ENCODE assay signal across 1 cellular context in genomic region chr7:188174-188573, GRCh38.
TF ChIP-seq lines count a peak whose summit lies in the region.

No MANE protein-coding gene starts in this region.

TF ChIP-seq in WTC11, 78 proteins besides CTCF, POLR2A, EP300 and RAD21 (continued from another document):
- TF ChIP-seq, protein P1, sequence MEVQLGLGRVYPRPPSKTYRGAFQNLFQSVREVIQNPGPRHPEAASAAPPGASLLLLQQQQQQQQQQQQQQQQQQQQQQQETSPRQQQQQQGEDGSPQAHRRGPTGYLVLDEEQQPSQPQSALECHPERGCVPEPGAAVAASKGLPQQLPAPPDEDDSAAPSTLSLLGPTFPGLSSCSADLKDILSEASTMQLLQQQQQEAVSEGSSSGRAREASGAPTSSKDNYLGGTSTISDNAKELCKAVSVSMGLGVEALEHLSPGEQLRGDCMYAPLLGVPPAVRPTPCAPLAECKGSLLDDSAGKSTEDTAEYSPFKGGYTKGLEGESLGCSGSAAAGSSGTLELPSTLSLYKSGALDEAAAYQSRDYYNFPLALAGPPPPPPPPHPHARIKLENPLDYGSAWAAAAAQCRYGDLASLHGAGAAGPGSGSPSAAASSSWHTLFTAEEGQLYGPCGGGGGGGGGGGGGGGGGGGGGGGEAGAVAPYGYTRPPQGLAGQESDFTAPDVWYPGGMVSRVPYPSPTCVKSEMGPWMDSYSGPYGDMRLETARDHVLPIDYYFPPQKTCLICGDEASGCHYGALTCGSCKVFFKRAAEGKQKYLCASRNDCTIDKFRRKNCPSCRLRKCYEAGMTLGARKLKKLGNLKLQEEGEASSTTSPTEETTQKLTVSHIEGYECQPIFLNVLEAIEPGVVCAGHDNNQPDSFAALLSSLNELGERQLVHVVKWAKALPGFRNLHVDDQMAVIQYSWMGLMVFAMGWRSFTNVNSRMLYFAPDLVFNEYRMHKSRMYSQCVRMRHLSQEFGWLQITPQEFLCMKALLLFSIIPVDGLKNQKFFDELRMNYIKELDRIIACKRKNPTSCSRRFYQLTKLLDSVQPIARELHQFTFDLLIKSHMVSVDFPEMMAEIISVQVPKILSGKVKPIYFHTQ (CRISPR knock-in tag; IDR thresholded peaks at IDR 0.05), result no peak
- TF ChIP-seq, protein P2, sequence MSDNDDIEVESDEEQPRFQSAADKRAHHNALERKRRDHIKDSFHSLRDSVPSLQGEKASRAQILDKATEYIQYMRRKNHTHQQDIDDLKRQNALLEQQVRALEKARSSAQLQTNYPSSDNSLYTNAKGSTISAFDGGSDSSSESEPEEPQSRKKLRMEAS (CRISPR knock-in tag; IDR thresholded peaks at IDR 0.05), result no peak
- TF ChIP-seq, protein P3, sequence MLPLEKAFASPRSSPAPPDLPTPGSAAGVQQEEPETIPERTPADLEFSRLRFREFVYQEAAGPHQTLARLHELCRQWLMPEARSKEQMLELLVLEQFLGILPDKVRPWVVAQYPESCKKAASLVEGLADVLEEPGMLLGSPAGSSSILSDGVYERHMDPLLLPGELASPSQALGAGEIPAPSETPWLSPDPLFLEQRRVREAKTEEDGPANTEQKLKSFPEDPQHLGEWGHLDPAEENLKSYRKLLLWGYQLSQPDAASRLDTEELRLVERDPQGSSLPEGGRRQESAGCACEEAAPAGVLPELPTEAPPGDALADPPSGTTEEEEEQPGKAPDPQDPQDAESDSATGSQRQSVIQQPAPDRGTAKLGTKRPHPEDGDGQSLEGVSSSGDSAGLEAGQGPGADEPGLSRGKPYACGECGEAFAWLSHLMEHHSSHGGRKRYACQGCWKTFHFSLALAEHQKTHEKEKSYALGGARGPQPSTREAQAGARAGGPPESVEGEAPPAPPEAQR (CRISPR knock-in tag; IDR thresholded peaks at IDR 0.05), result no peak
- TF ChIP-seq FOXP4 (CRISPR knock-in tag; IDR thresholded peaks at IDR 0.05), result no peak
- TF ChIP-seq KAT7 (CRISPR knock-in tag; IDR thresholded peaks at IDR 0.05; ENCODE audit: borderline replicate concordance), result no peak
- TF ChIP-seq, protein P4, sequence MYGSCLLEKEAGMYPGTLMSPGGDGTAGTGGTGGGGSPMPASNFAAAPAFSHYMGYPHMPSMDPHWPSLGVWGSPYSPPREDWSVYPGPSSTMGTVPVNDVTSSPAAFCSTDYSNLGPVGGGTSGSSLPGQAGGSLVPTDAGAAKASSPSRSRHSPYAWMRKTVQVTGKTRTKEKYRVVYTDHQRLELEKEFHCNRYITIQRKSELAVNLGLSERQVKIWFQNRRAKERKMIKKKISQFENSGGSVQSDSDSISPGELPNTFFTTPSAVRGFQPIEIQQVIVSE (CRISPR knock-in tag; IDR thresholded peaks at IDR 0.05; ENCODE audit: borderline replicate concordance), result no peak
- TF ChIP-seq HMGXB4 (CRISPR knock-in tag; IDR thresholded peaks at IDR 0.05), result no peak
- TF ChIP-seq ZNF219 (CRISPR knock-in tag; IDR thresholded peaks at IDR 0.05; ENCODE audit: borderline replicate concordance), result no peak
